ENCODE assay signal across 8 cellular contexts in genomic region chr4:139085141-139085540, GRCh38.
DNase-seq lines count a peak whose midpoint lies in the region; ATAC-seq, FAIRE-seq and TF ChIP-seq lines count a peak whose summit lies in the region.

No MANE protein-coding gene starts in this region.

- peak overlapping the region; percentile 93 to 94 for H3K27ac Mint-ChIP-seq in T-cell
- H3K27ac Mint-ChIP-seq in activated naive CD4-positive, alpha-beta T cell treated with anti-CD3 and anti-CD28 coated beads, Interleukin-2, amount 50 U/mL, for 72 hours: peak overlapping the region in 1 of 2 donors; percentile 99

- no peaks in the 10 kb centered on the region for H3K36me3 Mint-ChIP-seq in T-cell
- peaks cover 16 to 22% of the 10 kb centered on the region in 2 donors for H3K36me3 Mint-ChIP-seq in activated naive CD4-positive, alpha-beta T cell treated with anti-CD3 and anti-CD28 coated beads, Interleukin-2, amount 50 U/mL, for 72 hours

- peaks cover 0 to 35% (median 24%) of the 10 kb centered on the region in 12 donors for H3K4me1 ChIP-seq in heart left ventricle
- H3K4me1 ChIP-seq in small intestine (ENCODE audit: control insufficient read depth in 2 of 2, insufficient read depth in 1 of 2, low read depth in 1 of 2, low read length in 1 of 2): no peaks in the 10 kb centered on the region

- TF ChIP-seq POLR2A in heart left ventricle (IDR thresholded peaks at IDR 0.05): no peak

- H3K4me1 Mint-ChIP-seq in T-cell: peaks cover 32 to 39% (median 34%) of the 10 kb centered on the region in 3 donors

- TF ChIP-seq CTCF in heart left ventricle (IDR thresholded peaks at IDR 0.05) (peak in 4 of 12 donors; percentile 11 to 42 (median 20)), fibroblast of villous mesenchyme (IDR thresholded peaks at IDR 0.05; ENCODE audit: insufficient read depth, low read depth, low read length) (peak; percentile 31)

- intact Hi-C loops in heart left ventricle (cut with DNase I) (loop anchor here in 4 of 10 donors (2.0 to 10.0 kb wide), 3 partner anchors 50 to 216 kb away; partner anchors contain the start of gene NAA15 (in 1 of the 4)), cardiac septum (cut with DNase I) (loop anchor here (2.0 kb wide), 2 partner anchors 92 to 216 kb away; partner anchors contain the start of genes ELF2 and NAA15)

- H3K4me3 Mint-ChIP-seq in T-cell: peak overlapping the region; percentile 88 to 99 (median 92)

- H3K27ac ChIP-seq in heart left ventricle (peak overlapping the region; percentile 80 to 97 (median 94)), small intestine (ENCODE audit: low read depth in 1 of 2, low read length in 1 of 2) (no peak overlapping the region)

- H3K36me3 ChIP-seq in heart left ventricle (peaks cover 0 to 2% (median 0%) of the 10 kb centered on the region in 9 donors), small intestine (ENCODE audit: control insufficient read depth in 2 of 2, insufficient read depth in 2 of 2, low read length in 2 of 2) (no peaks in the 10 kb centered on the region)

- ATAC-seq in heart left ventricle (no peak), T-cell (replicated peaks in 1 of 4) (no peak), GM21723 (IDR thresholded peaks at IDR 0.05; ENCODE audit: unreplicated experiment) (no peak)
- no peak for ATAC-seq in activated naive CD4-positive, alpha-beta T cell treated with anti-CD3 and anti-CD28 coated beads, Interleukin-2, amount 50 U/mL, for 72 hours

- H3K9me3 Mint-ChIP-seq in T-cell: no peaks in the 10 kb centered on the region
- H3K9me3 Mint-ChIP-seq in activated naive CD4-positive, alpha-beta T cell treated with anti-CD3 and anti-CD28 coated beads, Interleukin-2, amount 50 U/mL, for 72 hours: no peaks in the 10 kb centered on the region

- H3K4me3 ChIP-seq in heart left ventricle (peak overlapping the region in 11 of 12 donors; percentile 72 to 94 (median 82)), fibroblast of villous mesenchyme (ENCODE audit: low read depth, low read length) (peak overlapping the region; percentile 99), small intestine (ENCODE audit: low read depth in 1 of 2, low read length in 2 of 2) (no peak overlapping the region)

- no peak for DNase-seq in heart left ventricle
- DNase-seq in cardiac septum (ENCODE audit: low spot score): no peak
- no peak for DNase-seq in T-cell
- peak; percentile 30 for DNase-seq in fibroblast of villous mesenchyme (ENCODE audit: low read depth)
- DNase-seq in small intestine: peak; percentile 24
- DNase-seq in activated naive CD4-positive, alpha-beta T cell treated with anti-CD3 and anti-CD28 coated beads, Interleukin-2, amount 50 U/mL, for 72 hours (ENCODE audit: low spot score in 2 of 2): no peak
- DNase-seq in hippocampal formation (lab: John Stamatoyannopoulos, UW): no peak

- no peaks in the 10 kb centered on the region for H3K27me3 Mint-ChIP-seq in T-cell

- CTCF ChIA-PET in T-cell (lab: Charles Lee): interaction anchor here (0.6 to 2.4 kb wide), 4 partner anchors 15 to 1787 kb away, joined by 3 to 18 read pairs (median 6); no protein-coding TSS in a partner anchor

- POLR2A ChIA-PET in T-cell (lab: Charles Lee): interaction anchor here in 1 of 2 donors (0.6 kb wide), 1 partner anchor 42 kb away, joined by 6 read pairs; no protein-coding TSS in a partner anchor

- no peaks in the 10 kb centered on the region for H3K27me3 ChIP-seq in heart left ventricle
- H3K27me3 ChIP-seq in small intestine (ENCODE audit: control insufficient read depth in 2 of 2, insufficient read depth in 2 of 2, low read length in 2 of 2): no peaks in the 10 kb centered on the region

- H3K9me3 ChIP-seq in heart left ventricle (no peaks in the 10 kb centered on the region), small intestine (ENCODE audit: control insufficient read depth, low read depth) (no peaks in the 10 kb centered on the region)

- 51 to 57% (median 53%) methylated on average over 5 of the region's 5 CpGs for WGBS in heart left ventricle, 4 donors
- WGBS in small intestine, 3 donors: 26 to 44% (median 37%) methylated on average over 5 of the region's 5 CpGs

- FAIRE-seq in small intestine (lab: Jason Lieb, UNC): no peak

Comparison
In these comparisons a context has a peak if more than half of its experiments do, and no peak if none do; other contexts are left out.
1. DNase-seq: peak in fibroblast of villous mesenchyme (single experiment) and small intestine (single experiment); none in heart left ventricle (0 of 5), cardiac septum (single experiment), T-cell (0 of 34), activated naive CD4-positive, alpha-beta T cell treated with anti-CD3 and anti-CD28 coated beads, Interleukin-2, amount 50 U/mL, for 72 hours (0 of 2) and hippocampal formation (0 of 2).
2. H3K27ac ChIP-seq: peak in heart left ventricle (12 of 12); none in small intestine (0 of 2).
3. H3K4me3 ChIP-seq: peak in heart left ventricle (11 of 12) and fibroblast of villous mesenchyme (single experiment); none in small intestine (0 of 2).